ENCODE assay signal across 17 cellular contexts in the genomic region with DNA sequence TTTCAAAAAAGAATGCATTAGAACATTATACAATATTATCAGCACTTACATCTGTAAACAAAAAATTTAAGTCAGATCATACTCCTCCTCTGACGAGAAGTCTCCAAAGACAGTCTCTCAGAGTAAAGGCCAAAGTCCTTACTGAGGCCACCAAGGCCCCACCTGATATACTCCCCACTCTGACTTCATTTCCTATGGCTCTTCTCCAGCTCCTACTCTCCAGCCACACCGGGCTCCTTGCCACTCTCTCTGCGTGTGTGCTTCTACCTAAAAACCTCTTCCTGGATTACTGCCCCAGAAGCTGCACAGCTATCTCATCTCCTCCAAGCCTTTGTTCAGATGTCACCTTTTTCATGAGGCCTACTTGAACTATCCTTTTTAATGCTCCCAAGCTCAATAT. TPM values are rescaled to one million over a fixed set of nuclear protein-coding genes. Genes with fewer than 3 reads are reported as not detected.
A peak's percentile ranks its signal among the peaks of the same experiment; 100 is the strongest.
DNase-seq lines count a peak whose midpoint lies in the region; ATAC-seq and TF ChIP-seq lines count a peak whose summit lies in the region.
"Had no signal": no experiment of that assay in that cellular context is flagged by ENCODE, and none has a peak within 500 bp of the region (broad histone marks: within the 10 kb centered on the region; RNA-seq: fewer than 3 reads in every experiment).

No MANE protein-coding gene starts in this region.

- H3K4me1 ChIP-seq in mesenchymal stem cell (ENCODE audit: control insufficient read depth, insufficient read depth, low read depth, low read length): no peaks in the 10 kb centered on the region

- TF ChIP-seq CTCF in fibroblast of the aortic adventitia (IDR thresholded peaks at IDR 0.05; ENCODE audit: insufficient read depth, low read length): no peak

- H3K36me3 ChIP-seq in mesenchymal stem cell (ENCODE audit: control insufficient read depth in 1 of 2, insufficient read depth in 2 of 2, low read depth in 1 of 2, low read length in 2 of 2): peaks cover 11 to 63% of the 10 kb centered on the region in 2 experiments

- H3K4ac ChIP-seq in mesenchymal stem cell (ENCODE audit: low read depth in 1 of 2, low read length in 2 of 2): no peak overlapping the region

- no peaks in the 10 kb centered on the region for H3K27me3 ChIP-seq in mesenchymal stem cell (ENCODE audit: control insufficient read depth in 1 of 2, insufficient read depth in 1 of 2, low read length in 2 of 2)

- no peak overlapping the region for H2BK5ac ChIP-seq in mesenchymal stem cell (ENCODE audit: low read depth, low read length, poor library complexity, severe bottlenecking)

- H4K8ac ChIP-seq in mesenchymal stem cell (ENCODE audit: low read length): no peak overlapping the region

- no peak overlapping the region for H3K23ac ChIP-seq in mesenchymal stem cell (ENCODE audit: low read length in 2 of 2)

- no peak for ATAC-seq in HG03039 (IDR thresholded peaks at IDR 0.05; ENCODE audit: unreplicated experiment)
- ATAC-seq: HCT116 had no signal

- H2AFZ ChIP-seq in mesenchymal stem cell (ENCODE audit: low read depth, low read length): no peak overlapping the region

- no peak overlapping the region for H3K18ac ChIP-seq in mesenchymal stem cell (ENCODE audit: low read depth in 1 of 2, low read length in 2 of 2)

- no peak overlapping the region for H4K91ac ChIP-seq in mesenchymal stem cell (ENCODE audit: low read length)

- H3K4me3 ChIP-seq in fibroblast of the aortic adventitia (ENCODE audit: low read depth, low read length): no peak overlapping the region
- H3K4me3 ChIP-seq in mesenchymal stem cell (ENCODE audit: insufficient read depth in 1 of 2, low read depth in 1 of 2, low read length in 2 of 2): no peak overlapping the region

- H3K79me1 ChIP-seq in mesenchymal stem cell (replicated peaks; ENCODE audit: low read length, poor library complexity, severe bottlenecking): peaks cover 7% of the 10 kb centered on the region

- H2AK5ac ChIP-seq in mesenchymal stem cell (ENCODE audit: low read length, severe bottlenecking): no peak overlapping the region

- no peak overlapping the region for H2BK15ac ChIP-seq in mesenchymal stem cell (ENCODE audit: low read depth, poor library complexity, severe bottlenecking)

- H3K9ac ChIP-seq in mesenchymal stem cell (ENCODE audit: low read length): peak overlapping the region; percentile 49

- DNase-seq in G401 (ENCODE audit: low spot score) (peak; percentile 85), NCI-H2196 treated with DMSO at 0.1 percent for 48 hours (lab: John Stamatoyannopoulos, UW; ENCODE audit: unreplicated experiment) (peak; percentile 8), fibroblast of the aortic adventitia (ENCODE audit: low read depth) (peak; percentile 57), mesenchymal stem cell (no peak), D341Med (ENCODE audit: low spot score) (no peak), GM19240 (ENCODE audit: insufficient read length, low spot score) (no peak), SIG-M5 (lab: John Stamatoyannopoulos, UW) (no peak)
- DNase-seq: activated CD4-positive, alpha-beta T cell treated with anti-CD3 and anti-CD28 coated beads for 48 hours; activated T-cell treated with anti-CD3 and anti-CD28 coated beads, Interleukin-2, amount 50 U/mL, for 1 hour; amniotic stem cell; DMS79; KG1; NCI-H526 treated with DMSO at 0.1 percent for 48 hours; occipital lobe; stimulated activated CD4-positive, alpha-beta T cell treated with anti-CD3 and anti-CD28 coated beads, Interleukin-12 subunit alpha, Interleukin-12 subunit beta, amount 100 ng/mL, for 4 hours had no signal

- no peak overlapping the region for H3K27ac ChIP-seq in mesenchymal stem cell (ENCODE audit: low read length, poor library complexity, severe bottlenecking)

- WGBS in mesenchymal stem cell: 92% methylated on average over 3 of the region's 3 CpGs

- no peak overlapping the region for H2BK120ac ChIP-seq in mesenchymal stem cell (ENCODE audit: low read depth, low read length)

- H2BK12ac ChIP-seq in mesenchymal stem cell (ENCODE audit: low read length in 2 of 2): no peak overlapping the region

- H3K9me3 ChIP-seq in mesenchymal stem cell (ENCODE audit: control insufficient read depth, low read length): no peaks in the 10 kb centered on the region

- no peak overlapping the region for H3K4me2 ChIP-seq in mesenchymal stem cell (ENCODE audit: low read length, poor library complexity, severe bottlenecking)

- in situ Hi-C loops in G401 (cut with HindIII; ENCODE audit: low sequenced_read_pairs): no loop called here

- H3K14ac ChIP-seq in mesenchymal stem cell (ENCODE audit: low read length in 2 of 2): no peak overlapping the region

RNA-seq across cellular contexts. Expression of a gene that starts 5.0 kb away (rescaled TPM):
- total RNA-seq in G401 (2014; rRNA removed; shearing (Covaris generic)): 17.8 and 29.8 TPM in 2 replicates
- total RNA-seq in fibroblast of the aortic adventitia (ENCODE audit: low replicate concordance): 13.1 and 16.4 TPM in 2 replicates
- 24.1 TPM for polyA plus RNA-seq in mesenchymal stem cell (2013, experiment 1 of 2)
- polyA plus RNA-seq in mesenchymal stem cell (2013, experiment 2 of 2): 23.0 TPM

Comparison
In these comparisons a context has a peak if more than half of its experiments do, and no peak if none do; other contexts are left out.
1. DNase-seq: peak in G401 (single experiment), NCI-H2196 treated with DMSO at 0.1 percent for 48 hours (single experiment) and fibroblast of the aortic adventitia (single experiment); none in mesenchymal stem cell (single experiment), D341Med (single experiment), GM19240 (single experiment) and SIG-M5 (single experiment).